ENCODE assay signal across 21 cellular contexts in genomic region chr17:61334673-61335072, GRCh38.
"Had no signal": no experiment of that assay in that cellular context is flagged by ENCODE, and none has a peak within 500 bp of the region (broad histone marks: within the 10 kb centered on the region; RNA-seq: fewer than 3 reads in every experiment).

No MANE protein-coding gene starts in this region.

- H3K4me3 Mint-ChIP-seq: activated CD4-positive, alpha-beta T cell treated with anti-CD3 and anti-CD28 coated beads for 36 hours; activated naive CD8-positive, alpha-beta T cell treated with anti-CD3 and anti-CD28 coated beads, Interleukin-2, amount 10 ng/mL, durations not matched to agents 7 days and 5 days; brain; neural progenitor cell; stimulated activated memory B cell treated with anti-CD40 and anti-IgM and Interleukin-4, amounts not matched to agents 10 μg/mL and 1 μg/mL and 100 μg/mL, for 72 hours; T-helper 2 cell treated with Interferon-gamma antibody and Interleukin-4, amounts not matched to agents 5 μg/mL and 100 μg/mL, for 36 hours; WTC11 had no signal

- H3K9me3 ChIP-seq: prostate gland had no signal

- H3K36me3 ChIP-seq: neural progenitor cell, prostate gland had no signal

- H3K4me1 ChIP-seq: foreskin keratinocyte, neural progenitor cell had no signal

- H2AFZ ChIP-seq: neural progenitor cell had no signal

- H3K4me2 ChIP-seq: neural progenitor cell had no signal

- H3K36me3 Mint-ChIP-seq: activated naive CD8-positive, alpha-beta T cell treated with anti-CD3 and anti-CD28 coated beads, Interleukin-2, amount 10 ng/mL, durations not matched to agents 7 days and 5 days; brain; neural progenitor cell; WTC11 had no signal

- DNase-seq: activated CD4-positive, alpha-beta T cell treated with anti-CD3 and anti-CD28 coated beads, Interleukin-2, amount 50 U/mL, for 48 hours; activated naive CD4-positive, alpha-beta T cell; activated naive CD8-positive, alpha-beta T cell treated with anti-CD3 and anti-CD28 coated beads, Interleukin-2, amount 10 ng/mL, durations not matched to agents 7 days and 5 days; activated T-cell treated with anti-CD3 and anti-CD28 coated beads for 4 hours; central memory CD4-positive, alpha-beta T cell; dorsolateral prefrontal cortex; foreskin keratinocyte; glutamatergic neuron; hypothalamus; left colon; midbrain; right cardiac atrium; stimulated activated CD4-positive, alpha-beta T cell treated with anti-CD3 and anti-CD28 coated beads, Interleukin-4, amount 100 ng/mL, for 4 hours had no signal

- H3K27ac Mint-ChIP-seq: activated CD4-positive, alpha-beta T cell treated with anti-CD3 and anti-CD28 coated beads for 36 hours; activated naive CD8-positive, alpha-beta T cell treated with anti-CD3 and anti-CD28 coated beads, Interleukin-2, amount 10 ng/mL, durations not matched to agents 7 days and 5 days; neural progenitor cell; stimulated activated memory B cell treated with anti-CD40 and anti-IgM and Interleukin-4, amounts not matched to agents 10 μg/mL and 1 μg/mL and 100 μg/mL, for 72 hours; T-helper 2 cell treated with Interferon-gamma antibody and Interleukin-4, amounts not matched to agents 5 μg/mL and 100 μg/mL, for 36 hours; WTC11 had no signal

- H3K9ac ChIP-seq: neural progenitor cell had no signal

- H3K27me3 ChIP-seq: dorsolateral prefrontal cortex, foreskin keratinocyte, neural progenitor cell had no signal

- ATAC-seq: left colon; stimulated activated memory B cell treated with anti-CD40 and anti-IgM and Interleukin-4, amounts not matched to agents 10 μg/mL and 1 μg/mL and 100 μg/mL, for 72 hours; WTC11 had no signal

- H3K4me3 ChIP-seq: dorsolateral prefrontal cortex, lung, neural progenitor cell, prostate gland had no signal

- H3K4me1 Mint-ChIP-seq: stimulated activated memory B cell treated with anti-CD40 and anti-IgM and Interleukin-4, amounts not matched to agents 10 μg/mL and 1 μg/mL and 100 μg/mL, for 72 hours had no signal

- H3K9me3 Mint-ChIP-seq: activated naive CD8-positive, alpha-beta T cell treated with anti-CD3 and anti-CD28 coated beads, Interleukin-2, amount 10 ng/mL, durations not matched to agents 7 days and 5 days; brain; neural progenitor cell; stimulated activated memory B cell treated with anti-CD40 and anti-IgM and Interleukin-4, amounts not matched to agents 10 μg/mL and 1 μg/mL and 100 μg/mL, for 72 hours; T-helper 2 cell treated with Interferon-gamma antibody and Interleukin-4, amounts not matched to agents 5 μg/mL and 100 μg/mL, for 36 hours; WTC11 had no signal

- H3K27me3 Mint-ChIP-seq: activated CD4-positive, alpha-beta T cell treated with anti-CD3 and anti-CD28 coated beads for 36 hours; activated naive CD8-positive, alpha-beta T cell treated with anti-CD3 and anti-CD28 coated beads, Interleukin-2, amount 10 ng/mL, durations not matched to agents 7 days and 5 days; brain; stimulated activated memory B cell treated with anti-CD40 and anti-IgM and Interleukin-4, amounts not matched to agents 10 μg/mL and 1 μg/mL and 100 μg/mL, for 72 hours had no signal

- H3K27ac ChIP-seq: foreskin keratinocyte, neural progenitor cell had no signal
